In the genomic region with DNA sequence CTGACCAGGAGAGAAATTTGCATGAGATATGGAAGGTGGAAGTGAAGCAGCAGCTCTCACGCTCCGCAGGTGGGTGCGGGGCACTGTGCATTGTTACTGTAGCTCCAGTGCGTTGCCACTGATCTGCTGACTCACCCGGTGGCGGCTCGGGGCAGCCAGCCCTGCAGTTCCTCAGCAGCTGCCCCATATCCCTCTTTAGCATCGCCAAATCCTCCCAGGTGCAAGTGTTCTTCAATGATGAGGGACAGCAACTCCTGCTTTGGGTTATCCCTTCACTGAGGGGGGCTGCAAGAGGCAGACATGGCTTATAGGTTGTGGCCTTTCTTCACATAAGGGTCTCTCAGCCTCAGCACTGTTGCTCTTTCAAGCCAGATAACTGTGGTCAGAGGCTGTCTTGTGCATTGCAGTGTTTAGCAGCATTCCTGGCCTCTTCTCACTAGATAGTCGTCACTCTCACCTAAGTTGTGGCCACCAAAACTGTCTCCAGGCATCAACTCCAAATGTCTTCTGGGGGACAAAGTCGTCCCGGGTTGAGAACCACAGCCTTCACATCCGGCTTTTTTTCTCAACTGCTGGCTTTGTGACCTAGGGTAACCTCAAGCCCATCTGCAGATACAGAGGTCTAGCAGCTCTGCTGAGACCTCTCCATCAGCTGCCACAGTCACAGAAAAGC, we compare ENCODE assay signal across 8 cellular contexts.
A peak's percentile ranks its signal among the peaks of the same experiment; 100 is the strongest.
DNase-seq lines count a peak whose midpoint lies in the region; ATAC-seq and TF ChIP-seq lines count a peak whose summit lies in the region.

No MANE protein-coding gene starts in this region.

- no peaks in the 10 kb centered on the region for H4K20me1 ChIP-seq in H9 (ENCODE audit: control insufficient read depth, insufficient read depth, insufficient read length)

- H3K23ac ChIP-seq in H9 (ENCODE audit: insufficient read length, low read depth, low read length), result no peak overlapping the region

- no peak for TF ChIP-seq POLR2A in gastrocnemius medialis (IDR thresholded peaks at IDR 0.05)

- H3K4me3 Mint-ChIP-seq in H9, result no peak overlapping the region

- no CpG with 5 or more reads among the region's 12 CpGs for WGBS in H9 (ENCODE audit: extremely low coverage, insufficient read length, low lambda C conversion rate)
- 43 to 51% methylated on average over 12 of the region's 12 CpGs for WGBS in ectodermal cell, 2 experiments

- H3K9me3 ChIP-seq in H9 (ENCODE audit: control insufficient read depth, low read depth, low read length), result no peaks in the 10 kb centered on the region
- no peaks in the 10 kb centered on the region for H3K9me3 ChIP-seq in ectodermal cell (ENCODE audit: control insufficient read depth, low read length)
- no peaks in the 10 kb centered on the region for H3K9me3 ChIP-seq in gastrocnemius medialis

- no peak overlapping the region for H2BK12ac ChIP-seq in H9 (ENCODE audit: insufficient read length, low read depth, low read length)

- no peaks in the 10 kb centered on the region for H3K79me1 ChIP-seq in H9 (ENCODE audit: insufficient read depth, low read depth, low read length, poor library complexity, severe bottlenecking)

- peaks cover 24 to 31% of the 10 kb centered on the region in 2 experiments for H3K4me1 Mint-ChIP-seq in H9

- peaks cover 11% of the 10 kb centered on the region; the same call in 1 of the 2 replicates for H3K4me1 ChIP-seq in H9 (ENCODE audit: insufficient read depth, low read length)
- peaks cover 10% of the 10 kb centered on the region for H3K4me1 ChIP-seq in ectodermal cell (ENCODE audit: control insufficient read depth, insufficient read depth, low read length)
- H3K4me1 ChIP-seq in gastrocnemius medialis, result peaks cover 0 to 6% of the 10 kb centered on the region in 2 donors

- H3K27me3 Mint-ChIP-seq in H9 (ENCODE audit: low read depth), result peaks cover 8% of the 10 kb centered on the region

- no peaks in the 10 kb centered on the region for H3K79me2 ChIP-seq in H9 (ENCODE audit: insufficient read depth, low read length)

- no peak overlapping the region for H3K4me2 ChIP-seq in H9 (ENCODE audit: insufficient read depth, insufficient read length, low read length)

- no peak overlapping the region for H3K18ac ChIP-seq in H9 (ENCODE audit: insufficient read length, low read depth, low read length)

- TF ChIP-seq CTCF in GM13977 (IDR thresholded peaks at IDR 0.05; ENCODE audit: extremely low read depth, insufficient read depth, missing control alignments) (no peak), H9 (conservative IDR thresholded peaks at IDR 0.05) (no peak), gastrocnemius medialis (IDR thresholded peaks at IDR 0.05 in 4 of 5, conservative IDR thresholded peaks at IDR 0.05 in 1 of 5) (no peak)

- H3K27ac ChIP-seq in H9 (ENCODE audit: insufficient read length, low read depth, low read length) (no peak overlapping the region), ectodermal cell (ENCODE audit: insufficient read depth, low read depth, low read length, poor library complexity, severe bottlenecking) (peak overlapping the region; percentile 26), gastrocnemius medialis (no peak overlapping the region)

- no peaks in the 10 kb centered on the region for H3K9me3 Mint-ChIP-seq in H9

- H2AK5ac ChIP-seq in H9 (ENCODE audit: insufficient read length, low read length), result no peak overlapping the region

- H4K91ac ChIP-seq in H9 (ENCODE audit: insufficient read length, low read depth, low read length), result no peak overlapping the region

- H3K56ac ChIP-seq in H9 (ENCODE audit: insufficient read length, low read depth, low read length), result no peak overlapping the region

- H2BK5ac ChIP-seq in H9 (ENCODE audit: insufficient read length, low read length), result no peak overlapping the region

- H2BK120ac ChIP-seq in H9 (ENCODE audit: low read depth, low read length, poor library complexity, severe bottlenecking), result no peak overlapping the region

- no peak overlapping the region for H4K5ac ChIP-seq in H9 (ENCODE audit: insufficient read length, low read depth, low read length)

- in situ Hi-C loops in GM13977 (cut with MboI; ENCODE audit: low pct_unique_long_range_greater_than_20kb, low sequenced_read_pairs, unreplicated experiment), result loop anchor here (10.0 to 25.0 kb wide), 2 partner anchors 339 to 736 kb away; no protein-coding TSS in a partner anchor
- in situ Hi-C loops in gastrocnemius medialis (cut with MboI; ENCODE audit: low sequenced_read_pairs in 4 of 4), result no loop called here

- DNase-seq in GM13977 (ENCODE audit: low spot score), result peak; percentile 52
- DNase-seq in H9, result peak; percentile 85
- peak; percentile 78 for DNase-seq in M059J (ENCODE audit: low read depth)
- peak; percentile 57 for DNase-seq in activated CD4-positive, CD25-positive, alpha-beta regulatory T cell treated with anti-CD3 and anti-CD28 coated beads, Interleukin-2, amount 50 U/mL, for 72 hours
- DNase-seq in gastrocnemius medialis, result peak in 1 of 2 donors; percentile 65
- no peak for DNase-seq in NCI-H524 treated with DMSO at 0.1 percent for 48 hours (lab: John Stamatoyannopoulos, UW)
- no peak for DNase-seq in foreskin melanocyte

- H3K4me3 ChIP-seq in ectodermal cell (ENCODE audit: insufficient read depth, low read depth, low read length) (no peak overlapping the region), gastrocnemius medialis (no peak overlapping the region)

- no peak overlapping the region for H3T11ph ChIP-seq in H9 (ENCODE audit: low read length)

- no peaks in the 10 kb centered on the region for H3K23me2 ChIP-seq in H9 (ENCODE audit: insufficient read length, low read depth, low read length, poor library complexity, severe bottlenecking)

- H3K4ac ChIP-seq in H9 (ENCODE audit: low read depth, low read length), result no peak overlapping the region

- no peaks in the 10 kb centered on the region for H3K36me3 ChIP-seq in ectodermal cell (ENCODE audit: control insufficient read depth, insufficient read depth, low read length)
- no peaks in the 10 kb centered on the region for H3K36me3 ChIP-seq in gastrocnemius medialis

- peak overlapping the region; percentile 36 to 78 (median 70); a peak in 4 of 7 replicates for H3K27ac Mint-ChIP-seq in H9

- no peak overlapping the region for H2AFZ ChIP-seq in H9 (ENCODE audit: low read length)

- H2BK20ac ChIP-seq in H9 (ENCODE audit: low read depth, low read length, poor library complexity, severe bottlenecking), result no peak overlapping the region

- H3K27me3 ChIP-seq in H9 (ENCODE audit: insufficient read depth, low read length), result no peaks in the 10 kb centered on the region
- no peaks in the 10 kb centered on the region for H3K27me3 ChIP-seq in ectodermal cell (ENCODE audit: control insufficient read depth, insufficient read depth, low read length, poor library complexity, severe bottlenecking)
- H3K27me3 ChIP-seq in gastrocnemius medialis, result no peaks in the 10 kb centered on the region

- H3K36me3 Mint-ChIP-seq in H9 (ENCODE audit: insufficient read depth in 1 of 3, low read depth in 3 of 3), result no peaks in the 10 kb centered on the region; a peak in 1 of 7 replicates

- no peak overlapping the region for H4K8ac ChIP-seq in H9 (replicated peaks; ENCODE audit: insufficient read length, low read depth, low read length)

- peak; percentile 77 to 89 for ATAC-seq in gastrocnemius medialis

- H3K9ac ChIP-seq in H9 (ENCODE audit: extremely low read depth, insufficient read length, low read length), result no peak overlapping the region

- no peak overlapping the region for H3K14ac ChIP-seq in H9 (ENCODE audit: insufficient read depth, low read length)

- no peak overlapping the region for H2BK15ac ChIP-seq in H9 (ENCODE audit: low read depth, low read length)

- intact Hi-C loops in gastrocnemius medialis (cut with DNase I; ENCODE audit: low total_unique reads), result no loop called here

Comparison
In these comparisons a context has a peak if more than half of its experiments do, and no peak if none do; other contexts are left out.
1. DNase-seq: peak in GM13977 (single experiment), H9 (single experiment), M059J (single experiment) and activated CD4-positive, CD25-positive, alpha-beta regulatory T cell treated with anti-CD3 and anti-CD28 coated beads, Interleukin-2, amount 50 U/mL, for 72 hours (single experiment); none in NCI-H524 treated with DMSO at 0.1 percent for 48 hours (single experiment) and foreskin melanocyte (single experiment).